Comparison of ENCODE assay signal across 14 cellular contexts in genomic region chr3:188448813-188449212, GRCh38.
DNase-seq lines count a peak whose midpoint lies in the region; ATAC-seq lines count a peak whose summit lies in the region.
"Had no signal": no experiment of that assay in that cellular context is flagged by ENCODE, and none has a peak within 500 bp of the region (broad histone marks: within the 10 kb centered on the region; RNA-seq: fewer than 3 reads in every experiment).

No MANE protein-coding gene starts in this region.

- H3K9me3 ChIP-seq in BLaER1 (peaks cover 10% of the 10 kb centered on the region; the same call in 1 of the 2 replicates), T-helper 17 cell (ENCODE audit: control insufficient read depth, low read length, poor library complexity, severe bottlenecking) (no peaks in the 10 kb centered on the region)
- H3K9me3 ChIP-seq: BE2C, Caco-2, HAP-1 had no signal

- no peak overlapping the region for H3K4me3 Mint-ChIP-seq in T-helper 17 cell
- no peak overlapping the region for H3K4me3 Mint-ChIP-seq in stimulated activated naive B cell treated with anti-CD40 and anti-IgM and Interleukin-4, amounts not matched to agents 10 μg/mL and 1 μg/mL and 100 μg/mL, for 72 hours
- H3K4me3 Mint-ChIP-seq: CD8-positive, alpha-beta memory T cell had no signal

- no peak overlapping the region for H3K4me3 ChIP-seq in BLaER1
- H3K4me3 ChIP-seq: HAP-1 had no signal

- H3K36me3 Mint-ChIP-seq in T-helper 17 cell (ENCODE audit: low read depth), result peaks cover 3% of the 10 kb centered on the region
- H3K36me3 Mint-ChIP-seq in stimulated activated naive B cell treated with anti-CD40 and anti-IgM and Interleukin-4, amounts not matched to agents 10 μg/mL and 1 μg/mL and 100 μg/mL, for 72 hours, result peaks cover 24 to 46% of the 10 kb centered on the region in 2 donors

- H3K27me3 Mint-ChIP-seq in T-helper 17 cell, result no peaks in the 10 kb centered on the region
- H3K27me3 Mint-ChIP-seq in stimulated activated naive B cell treated with anti-CD40 and anti-IgM and Interleukin-4, amounts not matched to agents 10 μg/mL and 1 μg/mL and 100 μg/mL, for 72 hours, result no peaks in the 10 kb centered on the region
- H3K27me3 Mint-ChIP-seq: CD8-positive, alpha-beta memory T cell had no signal

- no peaks in the 10 kb centered on the region for H3K27me3 ChIP-seq in BLaER1
- H3K27me3 ChIP-seq: BE2C had no signal

- no peak for ATAC-seq in T-helper 17 cell
- no peak for ATAC-seq in stimulated activated naive B cell treated with anti-CD40 and anti-IgM and Interleukin-4, amounts not matched to agents 10 μg/mL and 1 μg/mL and 100 μg/mL, for 72 hours (replicated peaks)

- DNase-seq in T-helper 17 cell, result no peak
- DNase-seq in myocyte (ENCODE audit: low read depth), result peak; percentile 40
- no peak for DNase-seq in stimulated activated naive B cell treated with anti-CD40 and anti-IgM and Interleukin-4, amounts not matched to agents 10 μg/mL and 1 μg/mL and 100 μg/mL, for 72 hours
- no peak for DNase-seq in amniotic stem cell (lab: John Stamatoyannopoulos, UW)
- DNase-seq in NCI-H82 (lab: John Stamatoyannopoulos, UW), result no peak
- DNase-seq in activated CD4-positive, alpha-beta T cell treated with anti-CD3 and anti-CD28 coated beads, Interleukin-2, amount 50 U/mL, for 4 hours, result no peak
- DNase-seq: BE2C; Caco-2; CD8-positive, alpha-beta memory T cell; DND-41; GDM1 had no signal

- peaks cover 20% of the 10 kb centered on the region for H3K4me1 Mint-ChIP-seq in T-helper 17 cell
- peaks cover 51 to 78% of the 10 kb centered on the region in 2 donors for H3K4me1 Mint-ChIP-seq in stimulated activated naive B cell treated with anti-CD40 and anti-IgM and Interleukin-4, amounts not matched to agents 10 μg/mL and 1 μg/mL and 100 μg/mL, for 72 hours

- H3K36me3 ChIP-seq in BLaER1, result peaks cover 7% of the 10 kb centered on the region; the same call in 1 of the 2 replicates
- H3K36me3 ChIP-seq: BE2C, HAP-1 had no signal

- H3K4me1 ChIP-seq in BLaER1, result peaks cover 41% of the 10 kb centered on the region
- H3K4me1 ChIP-seq: BE2C, Caco-2, HAP-1 had no signal

- peak overlapping the region; percentile 46 for H3K4me2 ChIP-seq in BLaER1

- H3K27ac ChIP-seq in BLaER1, result peak overlapping the region; percentile 53
- H3K27ac ChIP-seq: HL-60 had no signal

- H4K20me1 ChIP-seq in BLaER1, result no peaks in the 10 kb centered on the region

- H3K9ac ChIP-seq in BLaER1, result no peak overlapping the region

- H3K9me3 Mint-ChIP-seq in stimulated activated naive B cell treated with anti-CD40 and anti-IgM and Interleukin-4, amounts not matched to agents 10 μg/mL and 1 μg/mL and 100 μg/mL, for 72 hours, result peaks cover 14 to 16% of the 10 kb centered on the region in 2 donors

- H3K27ac Mint-ChIP-seq in T-helper 17 cell, result peak overlapping the region; percentile 19
- peak overlapping the region; percentile 47 for H3K27ac Mint-ChIP-seq in stimulated activated naive B cell treated with anti-CD40 and anti-IgM and Interleukin-4, amounts not matched to agents 10 μg/mL and 1 μg/mL and 100 μg/mL, for 72 hours
- H3K27ac Mint-ChIP-seq: CD8-positive, alpha-beta memory T cell had no signal
